Comparison of ENCODE assay signal across 24 cellular contexts in genomic region chr4:186557061-186557460, GRCh38. TPM values are rescaled to one million over a fixed set of nuclear protein-coding genes. Genes with fewer than 3 reads are reported as not detected.
DNase-seq lines count a peak whose midpoint lies in the region; ATAC-seq and TF ChIP-seq lines count a peak whose summit lies in the region.
"Had no signal": no experiment of that assay in that cellular context is flagged by ENCODE, and none has a peak within 500 bp of the region (broad histone marks: within the 10 kb centered on the region; RNA-seq: fewer than 3 reads in every experiment).

No MANE protein-coding gene starts in this region.

- dilution Hi-C loops in mammary epithelial cell (cut with HindIII; ENCODE audit: low sequenced_read_pairs): no loop called here

- H3K27me3 ChIP-seq in mammary epithelial cell (ENCODE audit: insufficient read depth, low read length): no peaks in the 10 kb centered on the region

- H3K27ac ChIP-seq in mammary epithelial cell (ENCODE audit: insufficient read depth, low read depth, low read length): no peak overlapping the region
- H3K27ac ChIP-seq: neutrophil, spleen, uterus had no signal

- no TSS peak for BruUV-seq in MCF 10A (replicated peaks; lab: Mats Ljungman, UMichigan)
- BruUV-seq in mammary epithelial cell (replicated peaks; lab: Mats Ljungman, UMichigan): no TSS peak

- H3K4me3 Mint-ChIP-seq in MCF 10A (ENCODE audit: unreplicated experiment): no peak overlapping the region
- H3K4me3 Mint-ChIP-seq in type B pancreatic cell: peak overlapping the region; percentile 65
- H3K4me3 Mint-ChIP-seq: activated B cell treated with CpG ODN at 0.5 μM for 24 hours; activated T-helper 1 cell treated with anti-CD3 and anti-CD28 coated beads, Interleukin-12 subunit alpha, Interleukin-12 subunit beta, Interleukin-2, Interleukin-4 antibody, amounts not matched to agents 30 ng/mL and 10 ng/mL and 1 ng/mL, durations not matched to agents 14 hours and 24 hours and 36 hours; stimulated activated effector memory CD8-positive, alpha-beta T cell treated with anti-CD3 and anti-CD28 coated beads, Interleukin-12 subunit alpha, Interleukin-12 subunit beta, amount 100 ng/mL, for 72 hours had no signal

- in situ Hi-C loops in mammary epithelial cell (cut with MboI; ENCODE audit: low sequenced_read_pairs in 2 of 2): no loop called here

- H3K4me3 ChIP-seq in mammary epithelial cell (replicated peaks in 1 of 3; ENCODE audit: insufficient read depth in 1 of 3, low read depth in 2 of 3, low read length in 3 of 3): no peak overlapping the region
- H3K4me3 ChIP-seq: HAP-1, spleen, uterus had no signal

- H3K36me3 Mint-ChIP-seq in MCF 10A (ENCODE audit: insufficient read depth, unreplicated experiment) (no peaks in the 10 kb centered on the region), type B pancreatic cell (no peaks in the 10 kb centered on the region)
- H3K36me3 Mint-ChIP-seq: stimulated activated effector memory CD8-positive, alpha-beta T cell treated with anti-CD3 and anti-CD28 coated beads, Interleukin-12 subunit alpha, Interleukin-12 subunit beta, amount 100 ng/mL, for 72 hours had no signal

- intact Hi-C loops in MCF 10A (cut with micrococcal nuclease) (no loop called here), mammary epithelial cell (cut with micrococcal nuclease) (no loop called here)

- H2AFZ ChIP-seq in mammary epithelial cell (ENCODE audit: low read depth, low read length): no peak overlapping the region

- H3K27me3 Mint-ChIP-seq in MCF 10A (ENCODE audit: insufficient read depth, unreplicated experiment) (no peaks in the 10 kb centered on the region), type B pancreatic cell (peaks cover 50% of the 10 kb centered on the region)

- no peaks in the 10 kb centered on the region for H3K36me3 ChIP-seq in mammary epithelial cell (ENCODE audit: insufficient read depth, low read length)
- H3K36me3 ChIP-seq: HAP-1, neutrophil, spleen, uterus had no signal

- POLR2A ChIA-PET in MCF 10A (lab: Yijun Ruan, JAX): interaction anchor here (0.6 to 1.2 kb wide), 2 partner anchors 30 to 1743 kb away, joined by 3 read pairs; no protein-coding TSS in a partner anchor

- WGBS in mammary epithelial cell (ENCODE audit: low coverage, missing lambda C conversion rate): 58% methylated on average over 7 of the region's 7 CpGs

- peaks cover 7% of the 10 kb centered on the region for H3K4me1 Mint-ChIP-seq in MCF 10A (ENCODE audit: insufficient read depth, unreplicated experiment)
- H3K4me1 Mint-ChIP-seq in type B pancreatic cell (ENCODE audit: unreplicated experiment): peaks cover 14% of the 10 kb centered on the region
- H3K4me1 Mint-ChIP-seq: activated B cell treated with CpG ODN at 0.5 μM for 24 hours; stimulated activated effector memory CD8-positive, alpha-beta T cell treated with anti-CD3 and anti-CD28 coated beads, Interleukin-12 subunit alpha, Interleukin-12 subunit beta, amount 100 ng/mL, for 72 hours had no signal

- no peak overlapping the region for H3K4me2 ChIP-seq in mammary epithelial cell (ENCODE audit: insufficient read depth, low read depth, low read length)

- peaks cover 10% of the 10 kb centered on the region for H3K4me1 ChIP-seq in mammary epithelial cell (ENCODE audit: insufficient read depth, low read length)
- H3K4me1 ChIP-seq: HAP-1 had no signal

- no peaks in the 10 kb centered on the region for H4K20me1 ChIP-seq in mammary epithelial cell (ENCODE audit: insufficient read depth, low read length)

- H3K27ac Mint-ChIP-seq in MCF 10A (ENCODE audit: low read depth, unreplicated experiment) (peak overlapping the region; percentile 49), type B pancreatic cell (no peak overlapping the region)
- H3K27ac Mint-ChIP-seq: activated B cell treated with CpG ODN at 0.5 μM for 24 hours; activated T-helper 1 cell treated with anti-CD3 and anti-CD28 coated beads, Interleukin-12 subunit alpha, Interleukin-12 subunit beta, Interleukin-2, Interleukin-4 antibody, amounts not matched to agents 30 ng/mL and 10 ng/mL and 1 ng/mL, durations not matched to agents 14 hours and 24 hours and 36 hours; stimulated activated effector memory CD8-positive, alpha-beta T cell treated with anti-CD3 and anti-CD28 coated beads, Interleukin-12 subunit alpha, Interleukin-12 subunit beta, amount 100 ng/mL, for 72 hours had no signal

- no peaks in the 10 kb centered on the region for H3K9me3 ChIP-seq in mammary epithelial cell (replicated peaks; ENCODE audit: insufficient read depth, low read length)
- H3K9me3 ChIP-seq: neutrophil, uterus had no signal

- H3K9me3 Mint-ChIP-seq in MCF 10A (ENCODE audit: unreplicated experiment) (no peaks in the 10 kb centered on the region), type B pancreatic cell (no peaks in the 10 kb centered on the region)
- H3K9me3 Mint-ChIP-seq: activated T-helper 1 cell treated with anti-CD3 and anti-CD28 coated beads, Interleukin-12 subunit alpha, Interleukin-12 subunit beta, Interleukin-2, Interleukin-4 antibody, amounts not matched to agents 30 ng/mL and 10 ng/mL and 1 ng/mL, durations not matched to agents 14 hours and 24 hours and 36 hours; stimulated activated effector memory CD8-positive, alpha-beta T cell treated with anti-CD3 and anti-CD28 coated beads, Interleukin-12 subunit alpha, Interleukin-12 subunit beta, amount 100 ng/mL, for 72 hours had no signal

- H3K9ac ChIP-seq in mammary epithelial cell (ENCODE audit: insufficient read depth, low read length): no peak overlapping the region

- no peaks in the 10 kb centered on the region for H3K79me2 ChIP-seq in mammary epithelial cell (ENCODE audit: insufficient read depth, low read length)

- ATAC-seq in HG03139 (IDR thresholded peaks at IDR 0.05; ENCODE audit: unreplicated experiment) (no peak), HG03439 (IDR thresholded peaks at IDR 0.05; ENCODE audit: unreplicated experiment) (no peak)
- ATAC-seq: stimulated activated effector memory CD8-positive, alpha-beta T cell treated with anti-CD3 and anti-CD28 coated beads, Interleukin-12 subunit alpha, Interleukin-12 subunit beta, amount 100 ng/mL, for 72 hours had no signal

- no peak for DNase-seq in MCF 10A (ENCODE audit: unreplicated experiment)
- no peak for DNase-seq in mammary epithelial cell
- peak; percentile 5 for DNase-seq in NCI-H1092 treated with DMSO at 0.1 percent for 48 hours (lab: John Stamatoyannopoulos, UW)
- DNase-seq in fibroblast of gingiva (ENCODE audit: low read depth): peak; percentile 9
- DNase-seq in type B pancreatic cell (ENCODE audit: extremely low spot score, unreplicated experiment): no peak
- DNase-seq in epidermal melanocyte (ENCODE audit: insufficient read length, low spot score): no peak
- DNase-seq: activated B cell treated with CpG ODN at 0.5 μM for 24 hours; activated naive CD4-positive, alpha-beta T cell treated with anti-CD3 and anti-CD28 coated beads, Interleukin-2, amount 50 U/mL, for 16 hours; COR-L47; MM.1S; NCI-H1436; NCI-H2171 treated with DMSO at 0.1 percent for 48 hours; NCI-H82; spleen; stimulated activated CD4-positive, alpha-beta T cell treated with anti-CD3 and anti-CD28 coated beads, Interleukin-2, amount 100 ng/mL, for 48 hours; uterus had no signal

- TF ChIP-seq CTCF in MCF 10A (IDR thresholded peaks at IDR 0.05; ENCODE audit: unreplicated experiment) (no peak), mammary epithelial cell (conservative IDR thresholded peaks at IDR 0.05 in 1 of 2, IDR thresholded peaks at IDR 0.05 in 1 of 2; ENCODE audit: extremely low read depth in 1 of 2, insufficient read depth in 1 of 2, low read depth in 1 of 2, low read length in 2 of 2) (no peak), type B pancreatic cell (conservative IDR thresholded peaks at IDR 0.05) (no peak)

- CTCF ChIA-PET in MCF 10A (lab: Yijun Ruan, JAX): interaction anchor here (0.6 to 0.7 kb wide), 3 partner anchors 24 to 32 kb away, joined by 3 to 4 read pairs (median 3); no protein-coding TSS in a partner anchor
- CTCF ChIA-PET in mammary epithelial cell (lab: Charles Lee; ENCODE audit: low non-redundant PET): no interaction called here

RNA-seq across cellular contexts. Expression of gene MTNR1A, which starts 1.7 kb away (rescaled TPM):
- total RNA-seq in MCF 10A (2022) (0.25 TPM in 1 of 2 replicates, not detected in the other), mammary epithelial cell (under 1 TPM in 1 of 2 donors, not detected in 1; 0.67 TPM), type B pancreatic cell (ENCODE audit: low replicate concordance) (0.39 and 0.43 TPM in 2 replicates)
- 0.16 TPM for polyA plus RNA-seq in mammary epithelial cell
- not detected for polyA minus RNA-seq in mammary epithelial cell
- total RNA-seq: activated B cell treated with CpG ODN at 0.5 μM for 24 hours; activated T-helper 1 cell treated with anti-CD3 and anti-CD28 coated beads, Interleukin-12 subunit alpha, Interleukin-12 subunit beta, Interleukin-2, Interleukin-4 antibody, amounts not matched to agents 30 ng/mL and 10 ng/mL and 1 ng/mL, durations not matched to agents 14 hours and 24 hours and 36 hours; cardiac septum; lung microvascular endothelial cell; spleen had no signal
- polyA plus RNA-seq: spleen had no signal

Comparison
In these comparisons a context has a peak if more than half of its experiments do, and no peak if none do; other contexts are left out.
1. DNase-seq: peak in NCI-H1092 treated with DMSO at 0.1 percent for 48 hours (single experiment) and fibroblast of gingiva (single experiment); none in MCF 10A (single experiment), mammary epithelial cell (single experiment), type B pancreatic cell (single experiment) and epidermal melanocyte (single experiment).